In the genomic region with DNA sequence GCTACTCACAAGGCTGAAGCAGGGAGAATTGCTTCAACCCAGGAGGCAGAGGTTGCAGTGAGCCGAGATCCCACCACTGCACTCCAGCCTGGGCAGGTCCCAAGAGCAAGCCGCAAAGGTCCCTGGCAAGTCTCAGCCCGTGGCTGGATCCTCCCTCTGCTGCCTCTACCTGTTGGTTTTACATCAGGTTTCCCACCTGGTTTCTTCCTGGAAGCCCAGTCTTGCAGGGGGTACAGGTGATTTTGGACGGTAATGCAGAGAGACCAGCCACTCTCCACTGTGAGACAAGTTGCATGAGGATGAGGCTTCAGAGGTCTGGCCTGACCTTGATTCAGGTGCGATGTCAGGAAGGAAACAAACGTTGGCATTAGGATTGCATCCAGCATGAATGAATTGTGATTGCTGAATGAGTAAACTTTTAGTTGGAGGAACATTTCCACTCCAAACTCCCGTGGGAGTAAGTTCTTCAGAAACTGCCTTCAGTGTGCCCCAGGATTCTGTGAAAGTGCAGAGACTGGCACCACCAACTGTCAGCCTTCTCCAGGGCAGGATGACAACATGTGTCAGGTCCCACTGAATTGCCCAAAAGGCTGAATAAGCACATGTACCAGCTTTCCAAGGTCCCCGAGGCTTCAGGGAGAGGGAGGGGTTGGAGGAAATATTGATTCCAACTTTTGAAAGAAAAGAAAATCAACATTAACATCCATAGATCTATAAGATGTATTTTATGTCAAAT, we compare ENCODE assay signal across 30 cellular contexts.
"Had no signal": no experiment of that assay in that cellular context is flagged by ENCODE, and none has a peak within 500 bp of the region (broad histone marks: within the 10 kb centered on the region; RNA-seq: fewer than 3 reads in every experiment).

No MANE protein-coding gene starts in this region.

- H3K4me3 ChIP-seq: adrenal gland, body of pancreas, cardiac muscle cell, coronary artery, esophagus muscularis mucosa, gastrocnemius medialis, heart left ventricle had no signal

- DNase-seq: activated CD4-positive, alpha-beta memory T cell treated with anti-CD3 and anti-CD28 coated beads for 36 hours; activated CD4-positive, alpha-beta T cell treated with anti-CD3 and anti-CD28 coated beads for 36 hours; activated CD4-positive, alpha-beta T cell treated with anti-CD3 and anti-CD28 coated beads, Interleukin-2, amount 10 ng/mL, durations not matched to agents 24 days and 14 days; activated CD4-positive, CD25-positive, alpha-beta regulatory T cell; activated CD4-positive, CD25-positive, alpha-beta regulatory T cell treated with anti-CD3 and anti-CD28 coated beads, Interleukin-2, amount 50 U/mL, for 72 hours; activated CD8-positive, alpha-beta memory T cell treated with anti-CD3 and anti-CD28 coated beads, Interleukin-2, amount 10 ng/mL, durations not matched to agents 7 days and 5 days; activated CD8-positive, alpha-beta memory T cell treated with anti-CD3 and anti-CD28 coated beads, Interleukin-2, amount 50 U/mL, for 4 hours; activated CD8-positive, alpha-beta T cell treated with anti-CD3 and anti-CD28 coated beads, Interleukin-2, amount 10 ng/mL, durations not matched to agents 7 days and 5 days; activated effector memory CD4-positive, alpha-beta T cell treated with anti-CD3 and anti-CD28 coated beads, Interleukin-2, amount 50 U/mL, for 16 hours; activated naive CD4-positive, alpha-beta T cell treated with anti-CD3 and anti-CD28 coated beads for 36 hours; activated naive CD8-positive, alpha-beta T cell treated with anti-CD3 and anti-CD28 coated beads for 36 hours; activated naive CD8-positive, alpha-beta T cell treated with anti-CD3 and anti-CD28 coated beads, Interleukin-2, amount 50 U/mL, for 24 hours; activated T-cell treated with anti-CD3 and anti-CD28 coated beads, Interleukin-2, amount 50 U/mL, for 1 hour; activated T-cell treated with anti-CD3 and anti-CD28 coated beads, Interleukin-2, amount 50 U/mL, for 48 hours; adrenal gland; amygdala; aorta; body of pancreas; dermis blood vessel endothelial cell; effector CD4-positive, alpha-beta T cell; effector memory CD8-positive, alpha-beta T cell; erythroblast; foreskin keratinocyte; gastrocnemius medialis; glutamatergic neuron; heart left ventricle; T-helper 2 cell had no signal

- H3K36me3 ChIP-seq: adrenal gland, cardiac muscle cell, esophagus muscularis mucosa, gastrocnemius medialis, heart left ventricle had no signal

- H3K27ac ChIP-seq: adrenal gland, cardiac muscle cell, coronary artery, esophagus muscularis mucosa, foreskin keratinocyte, gastrocnemius medialis, heart left ventricle had no signal

- H3K4me1 ChIP-seq: adrenal gland, esophagus muscularis mucosa, foreskin keratinocyte, gastrocnemius medialis, heart left ventricle had no signal

- H3K27me3 ChIP-seq: adrenal gland, body of pancreas, cardiac muscle cell, foreskin keratinocyte had no signal
